ENCODE assay signal across 1 cellular context in genomic region chr3:65030847-65031463, GRCh38.
A peak's percentile ranks its signal among the peaks of the same experiment; 100 is the strongest.
TF ChIP-seq lines count a peak whose summit lies in the region.

No MANE protein-coding gene starts in this region.

TF ChIP-seq in K562, 482 proteins besides CTCF, POLR2A, EP300 and RAD21 (continued from another document and continues in another):
- TF ChIP-seq ZNF318 (IDR thresholded peaks at IDR 0.05; ENCODE audit: borderline replicate concordance in 1 of 2, low read depth in 1 of 2) (0 out of 4 replicates have a peak, but pooled peaks of 1 of the 2 experiments have one; percentile 49), MCM3 (IDR thresholded peaks at IDR 0.05) (no peak), ZNF830 (CRISPR knock-in tag; IDR thresholded peaks at IDR 0.05) (no peak), DDX20 (tag; IDR thresholded peaks at IDR 0.05; ENCODE audit: low read depth) (no peak), BCOR (IDR thresholded peaks at IDR 0.05) (0 out of 2 replicates have a peak, but pooled peaks have one; percentile 15), HINFP (tag; conservative IDR thresholded peaks at IDR 0.05; ENCODE audit: low read depth) (no peak), ZFX (CRISPR knock-in tag; IDR thresholded peaks at IDR 0.05) (no peak; the same call in 1 of the 2 replicates), UBTF (IDR thresholded peaks at IDR 0.05; ENCODE audit: borderline replicate concordance in 1 of 2, low read depth in 2 of 2, low read length in 2 of 2) (no peak), RREB1 (CRISPR knock-in tag; IDR thresholded peaks at IDR 0.05) (no peak), RB1 (IDR thresholded peaks at IDR 0.05; ENCODE audit: low read depth) (no peak), PBX2 (CRISPR knock-in tag; IDR thresholded peaks at IDR 0.05; ENCODE audit: low read depth) (no peak), PBX2 (tag; conservative IDR thresholded peaks at IDR 0.05; ENCODE audit: low read depth) (peak; percentile 90), ZBTB17 (CRISPR knock-in tag; IDR thresholded peaks at IDR 0.05) (no peak), ZNF408 (CRISPR knock-in tag; IDR thresholded peaks at IDR 0.05; ENCODE audit: low read depth) (no peak), CBFA2T3 (IDR thresholded peaks at IDR 0.05) (peak; percentile 57; the same call in 1 of the 2 replicates), ZNF561 (CRISPR knock-in tag; conservative IDR thresholded peaks at IDR 0.05) (no peak), MIER1 (IDR thresholded peaks at IDR 0.05; ENCODE audit: low read depth) (no peak), CREBBP (IDR thresholded peaks at IDR 0.05; ENCODE audit: low read depth, low read length) (no peak), SMARCE1 (IDR thresholded peaks at IDR 0.05) (peak; percentile 99)
